ENCODE assay signal across 15 cellular contexts in the genomic region with DNA sequence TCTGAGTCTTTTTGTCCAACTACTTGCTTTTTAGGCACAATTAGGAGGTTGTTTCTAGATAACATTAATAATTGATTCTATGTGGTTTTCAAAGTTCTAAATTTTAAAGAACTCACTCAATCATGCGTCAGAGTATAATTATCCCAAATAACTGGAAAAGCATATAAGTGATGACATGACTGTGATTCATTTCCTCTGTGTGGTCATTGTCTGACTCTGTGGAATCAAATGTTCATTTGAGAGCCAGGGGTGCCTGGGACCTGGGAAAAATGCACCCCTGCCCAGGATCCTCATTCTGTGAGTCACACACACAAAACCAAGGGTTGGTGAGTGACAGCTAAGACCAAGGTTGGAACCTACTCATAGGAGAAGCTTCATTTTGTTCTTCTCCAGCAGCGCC.
A peak's percentile ranks its signal among the peaks of the same experiment; 100 is the strongest.
DNase-seq lines count a peak whose midpoint lies in the region; ATAC-seq, FAIRE-seq and TF ChIP-seq lines count a peak whose summit lies in the region.
"Had no signal": no experiment of that assay in that cellular context is flagged by ENCODE, and none has a peak within 500 bp of the region (broad histone marks: within the 10 kb centered on the region; RNA-seq: fewer than 3 reads in every experiment).

No MANE protein-coding gene starts in this region.

- CTCF ChIA-PET in AG04450 (lab: Charles Lee): interaction anchor here (1.0 kb wide), 1 partner anchor 283 kb away, joined by 3 read pairs; no protein-coding TSS in a partner anchor
- CTCF ChIA-PET in IMR-90 (lab: Yijun Ruan, JAX): no interaction called here

- 0 out of 2 replicates have a peak overlapping the region, but pooled peaks have one; percentile 75 for H4K91ac ChIP-seq in IMR-90 (ENCODE audit: insufficient read depth, low read depth, low read length)

- H3K9ac ChIP-seq in IMR-90 (ENCODE audit: low read depth, low read length) (no peak overlapping the region), keratinocyte (ENCODE audit: control insufficient read depth, extremely low read depth, insufficient read depth, low read length) (no peak overlapping the region)

- no TSS peak for BruUV-seq in IMR-90 (replicated peaks; lab: Mats Ljungman, UMichigan)

- in situ Hi-C loops in IMR-90 (cut with MboI; ENCODE audit: low sequenced_read_pairs): loop anchor here (5.0 to 25.0 kb wide), 4 partner anchors 728 to 1258 kb away; no protein-coding TSS in a partner anchor
- in situ Hi-C loops in astrocyte of the cerebellum (cut with HindIII; ENCODE audit: low sequenced_read_pairs): no loop called here

- H3K4me1 ChIP-seq in IMR-90 (ENCODE audit: control insufficient read depth, insufficient read depth, low read length) (peaks cover 7% of the 10 kb centered on the region), keratinocyte (ENCODE audit: control insufficient read depth, extremely low read depth, insufficient read depth, low read length) (peaks cover 46% of the 10 kb centered on the region), GM23338 (ENCODE audit: insufficient read depth) (peaks cover 3% of the 10 kb centered on the region; the same call in 1 of the 2 replicates)

- no peak for TF ChIP-seq CTCF in AG04450 (IDR thresholded peaks at IDR 0.05; ENCODE audit: low read depth, low read length)
- TF ChIP-seq CTCF in IMR-90 (conservative IDR thresholded peaks at IDR 0.05; ENCODE audit: low read depth, low read length): no peak
- no peak for TF ChIP-seq CTCF in astrocyte of the cerebellum (IDR thresholded peaks at IDR 0.05; ENCODE audit: low read depth, low read length, missing control alignments)
- no peak for TF ChIP-seq CTCF in keratinocyte (optimal IDR thresholded peaks at IDR 0.05 in 1 of 3, IDR thresholded peaks at IDR 0.05 in 1 of 3, conservative IDR thresholded peaks at IDR 0.05 in 1 of 3; ENCODE audit: extremely low read depth in 1 of 3, insufficient read depth in 2 of 3, low read length in 3 of 3)
- no peak for TF ChIP-seq CTCF in GM23338 (conservative IDR thresholded peaks at IDR 0.05; ENCODE audit: low read depth in 2 of 2)

- H3K18ac ChIP-seq in IMR-90 (ENCODE audit: low read depth, low read length): no peak overlapping the region; the same call in 1 of the 2 replicates

- H3K4me2 ChIP-seq in IMR-90 (ENCODE audit: low read depth, low read length) (peak overlapping the region; percentile 52; the same call in 1 of the 2 replicates), keratinocyte (ENCODE audit: control insufficient read depth, extremely low read depth, insufficient read depth, low read depth, low read length) (peak overlapping the region; percentile 61), GM23338 (no peak overlapping the region)

- no peak overlapping the region for H3K23ac ChIP-seq in IMR-90 (ENCODE audit: low read depth, low read length)

- no peak overlapping the region for H3K14ac ChIP-seq in IMR-90 (replicated peaks; ENCODE audit: low read depth, low read length)

- no peak for TF ChIP-seq RAD21 in IMR-90 (IDR thresholded peaks at IDR 0.05; ENCODE audit: low read length)

- no peaks in the 10 kb centered on the region for H3F3A ChIP-seq in GM23338 (replicated peaks; ENCODE audit: low read depth)

- H2BK20ac ChIP-seq in IMR-90 (ENCODE audit: low read depth, low read length): peak overlapping the region; percentile 94; the same call in 1 of the 2 replicates

- H3K9me3 ChIP-seq in AG04450 (ENCODE audit: control insufficient read depth, insufficient read depth, low read length): no peaks in the 10 kb centered on the region
- no peaks in the 10 kb centered on the region for H3K9me3 ChIP-seq in IMR-90 (ENCODE audit: control insufficient read depth, insufficient read depth, low read length)
- no peaks in the 10 kb centered on the region for H3K9me3 ChIP-seq in keratinocyte (ENCODE audit: control insufficient read depth, low read depth, low read length)
- H3K9me3 ChIP-seq: esophagus squamous epithelium, left ventricle myocardium inferior had no signal

- no peak for TF ChIP-seq POLR2A in IMR-90 (IDR thresholded peaks at IDR 0.05; ENCODE audit: low read depth, low read length)

- peak overlapping the region; percentile 55 for H2BK5ac ChIP-seq in IMR-90 (ENCODE audit: low read depth, low read length, poor library complexity, severe bottlenecking)

- H3K4me3 ChIP-seq in AG04450 (ENCODE audit: low read depth, low read length) (no peak overlapping the region), IMR-90 (ENCODE audit: insufficient read depth, low read depth, low read length) (no peak overlapping the region), astrocyte of the cerebellum (ENCODE audit: low read depth, low read length) (no peak overlapping the region), keratinocyte (ENCODE audit: control insufficient read depth in 2 of 3, extremely low read depth in 1 of 3, insufficient read depth in 2 of 3, low read depth in 1 of 3, low read length in 3 of 3) (peak overlapping the region in 1 of 3 experiments; percentile 24), GM23338 (no peak overlapping the region)
- H3K4me3 ChIP-seq: esophagus squamous epithelium, left ventricle myocardium inferior had no signal

- no peaks in the 10 kb centered on the region for H3K9me3 Mint-ChIP-seq in GM23338
- H3K9me3 Mint-ChIP-seq: activated CD4-positive, alpha-beta memory T cell treated with anti-CD3 and anti-CD28 coated beads for 36 hours had no signal

- peak; percentile 53 for DNase-seq in AG04450 (ENCODE audit: low read depth, low spot score)
- peak; percentile 94 for DNase-seq in IMR-90
- peak; percentile 82 for DNase-seq in astrocyte of the cerebellum (ENCODE audit: low read depth)
- peak; percentile 60 for DNase-seq in keratinocyte (ENCODE audit: low read depth, low spot score)
- no peak for DNase-seq in HUDEP-2 (lab: John Stamatoyannopoulos, UW; ENCODE audit: unreplicated experiment in 76 of 76)
- no peak for DNase-seq in GM23338 (ENCODE audit: low spot score)
- no peak for DNase-seq in stimulated activated CD4-positive, alpha-beta T cell treated with anti-CD3 and anti-CD28 coated beads, Interleukin-4, amount 100 ng/mL, for 4 hours
- DNase-seq in superior temporal gyrus (ENCODE audit: extremely low spot score): no peak
- DNase-seq: activated CD4-positive, alpha-beta memory T cell treated with anti-CD3 and anti-CD28 coated beads for 36 hours; esophagus squamous epithelium; KG1; left ventricle myocardium inferior; NCI-H510A; posterior cingulate gyrus had no signal

- no CpG with 5 or more reads among the region's 2 CpGs for WGBS in IMR-90 (ENCODE audit: extremely low coverage in 2 of 2, insufficient read length in 1 of 2), 2 experiments

- dilution Hi-C loops in IMR-90 (cut with HindIII; ENCODE audit: low sequenced_read_pairs, unreplicated experiment) (no loop called here), keratinocyte (cut with MboI; ENCODE audit: extremely low pct_ligation_motif_present, low sequenced_read_pairs) (no loop called here)

- H3K9me1 ChIP-seq in IMR-90 (ENCODE audit: insufficient read depth, low read length): peaks cover 6% of the 10 kb centered on the region
- no peaks in the 10 kb centered on the region for H3K9me1 ChIP-seq in keratinocyte (ENCODE audit: control insufficient read depth, extremely low read depth, insufficient read depth, low read length)

- no peaks in the 10 kb centered on the region for H3K79me1 ChIP-seq in IMR-90 (ENCODE audit: low read depth in 1 of 2, low read length in 2 of 2)

- no peak overlapping the region for H3K4me3 Mint-ChIP-seq in GM23338
- H3K4me3 Mint-ChIP-seq: activated CD4-positive, alpha-beta memory T cell treated with anti-CD3 and anti-CD28 coated beads for 36 hours; CD14-positive monocyte had no signal

- peak overlapping the region; percentile 88; the same call in 1 of the 2 replicates for H3K4ac ChIP-seq in IMR-90 (ENCODE audit: low read depth, low read length)

- H3K27me3 ChIP-seq in AG04450 (ENCODE audit: control insufficient read depth, insufficient read depth, low read length): no peaks in the 10 kb centered on the region
- H3K27me3 ChIP-seq in IMR-90 (ENCODE audit: control insufficient read depth, insufficient read depth, low read length): no peaks in the 10 kb centered on the region
- H3K27me3 ChIP-seq in keratinocyte (ENCODE audit: control insufficient read depth, extremely low read depth, insufficient read depth, low read length): no peaks in the 10 kb centered on the region
- no peaks in the 10 kb centered on the region for H3K27me3 ChIP-seq in GM23338 (ENCODE audit: insufficient read depth)
- H3K27me3 ChIP-seq: esophagus squamous epithelium had no signal

- no peak overlapping the region for H2AK5ac ChIP-seq in IMR-90 (ENCODE audit: low read depth, low read length)

- H3K79me2 ChIP-seq in keratinocyte (ENCODE audit: control insufficient read depth, insufficient read depth, low read length) (no peaks in the 10 kb centered on the region), GM23338 (replicated peaks; ENCODE audit: insufficient read depth) (no peaks in the 10 kb centered on the region)

- H3K27ac ChIP-seq in AG04450 (ENCODE audit: low read depth, low read length) (no peak overlapping the region), IMR-90 (ENCODE audit: insufficient read depth, low read length) (no peak overlapping the region), keratinocyte (ENCODE audit: control insufficient read depth, insufficient read depth, low read length) (peak overlapping the region; percentile 81), GM23338 (ENCODE audit: low read depth) (no peak overlapping the region)
- H3K27ac ChIP-seq: esophagus squamous epithelium, left ventricle myocardium inferior had no signal

- peak overlapping the region; percentile 54; the same call in 1 of the 3 replicates for H2BK15ac ChIP-seq in IMR-90 (ENCODE audit: low read depth, low read length)

- H3K9me2 ChIP-seq in GM23338 (ENCODE audit: insufficient read depth): peaks cover 3% of the 10 kb centered on the region; the same call in 1 of the 2 replicates

- no peaks in the 10 kb centered on the region for H3K36me3 Mint-ChIP-seq in GM23338 (ENCODE audit: low read depth)
- H3K36me3 Mint-ChIP-seq: activated CD4-positive, alpha-beta memory T cell treated with anti-CD3 and anti-CD28 coated beads for 36 hours; CD14-positive monocyte had no signal

- H3K27me3 Mint-ChIP-seq in GM23338 (ENCODE audit: insufficient read depth, low read depth, poor library complexity): peaks cover 4% of the 10 kb centered on the region

- intact Hi-C loops in IMR-90 (cut with micrococcal nuclease): loop anchor here (5.0 to 10.0 kb wide), 3 partner anchors 641 to 1461 kb away; no protein-coding TSS in a partner anchor

- peaks cover 7% of the 10 kb centered on the region for H3K4me1 Mint-ChIP-seq in GM23338
- H3K4me1 Mint-ChIP-seq: CD14-positive monocyte had no signal

- H3K56ac ChIP-seq in IMR-90 (ENCODE audit: extremely low read depth, insufficient read depth, low read length): no peak overlapping the region; the same call in 1 of the 2 replicates

- no peak overlapping the region for H3K27ac Mint-ChIP-seq in GM23338
- H3K27ac Mint-ChIP-seq: activated CD4-positive, alpha-beta memory T cell treated with anti-CD3 and anti-CD28 coated beads for 36 hours had no signal

- H3K36me3 ChIP-seq in IMR-90 (ENCODE audit: control insufficient read depth, insufficient read depth, low read length) (no peaks in the 10 kb centered on the region), keratinocyte (ENCODE audit: control insufficient read depth in 2 of 2, extremely low read depth in 1 of 2, insufficient read depth in 2 of 2, low read length in 2 of 2) (no peaks in the 10 kb centered on the region), GM23338 (ENCODE audit: insufficient read depth) (no peaks in the 10 kb centered on the region)
- H3K36me3 ChIP-seq: esophagus squamous epithelium, left ventricle myocardium inferior had no signal

- POLR2A ChIA-PET in AG04450 (lab: Yijun Ruan, JAX) (no interaction called here), IMR-90 (lab: Charles Lee; ENCODE audit: unreplicated experiment) (no interaction called here)

- ATAC-seq in IMR-90 (ENCODE audit: low read depth): peak; percentile 68
- no peak for ATAC-seq in GM23338

- H2AFZ ChIP-seq in IMR-90 (replicated peaks; ENCODE audit: low read length, poor library complexity) (peak overlapping the region; percentile 9), keratinocyte (ENCODE audit: control insufficient read depth, low read length) (no peak overlapping the region), GM23338 (no peak overlapping the region)

- H2BK120ac ChIP-seq in IMR-90 (ENCODE audit: low read depth, low read length): peak overlapping the region; percentile 91

- no peak overlapping the region; the same call in 1 of the 2 replicates for H4K5ac ChIP-seq in IMR-90 (ENCODE audit: low read depth, low read length)

- H4K8ac ChIP-seq in IMR-90 (ENCODE audit: low read depth in 2 of 2, low read length in 2 of 2): peak overlapping the region; percentile 6 to 73; a peak in 1 of 4 replicates

- no peaks in the 10 kb centered on the region for H4K20me1 ChIP-seq in IMR-90 (ENCODE audit: insufficient read depth, low read length)
- H4K20me1 ChIP-seq in keratinocyte (ENCODE audit: control insufficient read depth, extremely low read depth, insufficient read depth, low read length): no peaks in the 10 kb centered on the region
- no peaks in the 10 kb centered on the region; the same call in 1 of the 2 replicates for H4K20me1 ChIP-seq in GM23338 (replicated peaks; ENCODE audit: insufficient read depth)

- peak; percentile 93 for FAIRE-seq in keratinocyte (lab: Jason Lieb, UNC)

- peak overlapping the region; percentile 57 for H2AK9ac ChIP-seq in IMR-90 (replicated peaks; ENCODE audit: low read depth, low read length, poor library complexity)

Comparison
In these comparisons a context has a peak if more than half of its experiments do, and no peak if none do; other contexts are left out.
1. DNase-seq: peak in AG04450 (single experiment), IMR-90 (single experiment), astrocyte of the cerebellum (single experiment) and keratinocyte (single experiment); none in HUDEP-2 (0 of 76), GM23338 (single experiment), stimulated activated CD4-positive, alpha-beta T cell treated with anti-CD3 and anti-CD28 coated beads, Interleukin-4, amount 100 ng/mL, for 4 hours (0 of 2) and superior temporal gyrus (single experiment).